In the genomic region with DNA sequence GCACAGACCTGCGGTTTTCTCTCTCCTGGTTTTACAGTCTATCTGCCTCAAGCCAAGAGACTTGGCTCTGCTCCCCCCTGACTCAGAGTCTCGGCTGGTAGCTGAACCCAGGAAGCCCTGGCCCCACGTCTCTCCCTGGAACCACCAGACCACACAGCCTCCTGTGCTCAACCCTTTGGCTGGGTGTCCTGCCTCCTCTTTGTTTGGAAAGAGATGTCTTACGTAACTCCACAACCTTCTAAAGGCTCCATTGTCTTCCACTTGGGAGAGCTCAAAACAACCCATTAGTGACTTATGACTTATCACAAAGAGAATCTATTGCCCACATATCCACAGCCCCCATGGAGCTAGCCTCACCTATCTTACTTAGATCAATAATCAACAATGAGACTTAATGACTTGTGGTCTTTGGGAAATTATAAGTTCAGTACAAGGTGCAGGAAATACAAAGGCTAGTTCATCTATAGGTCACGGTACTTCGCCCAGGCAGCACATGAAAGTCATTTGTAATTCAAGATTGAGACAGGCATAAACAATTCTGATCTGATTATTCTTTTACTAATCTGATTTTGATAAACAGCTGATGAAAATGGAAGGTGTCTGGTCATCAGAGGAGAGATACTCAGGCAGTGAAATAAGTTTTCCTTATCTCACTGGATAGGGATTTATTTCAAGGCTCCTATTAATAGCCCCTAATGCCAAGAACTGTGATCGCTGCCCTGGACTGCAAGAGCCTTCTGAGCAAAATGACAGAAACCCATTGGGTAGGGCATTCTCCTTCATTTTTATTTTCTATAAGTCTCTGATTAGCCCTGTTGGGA, we compare ENCODE assay signal across 12 cellular contexts. TPM values are rescaled to one million over a fixed set of nuclear protein-coding genes. Genes with fewer than 3 reads are reported as not detected.
DNase-seq lines count a peak whose midpoint lies in the region; ATAC-seq and TF ChIP-seq lines count a peak whose summit lies in the region.
"Had no signal": no experiment of that assay in that cellular context is flagged by ENCODE, and none has a peak within 500 bp of the region (broad histone marks: within the 10 kb centered on the region; RNA-seq: fewer than 3 reads in every experiment).

No MANE protein-coding gene starts in this region.

- H3K27ac Mint-ChIP-seq in neural crest cell (ENCODE audit: unreplicated experiment): peak overlapping the region; percentile 58
- H3K27ac Mint-ChIP-seq: T-helper 1 cell treated with Interleukin-12 subunit alpha and Interleukin-12 subunit beta and Interleukin-4 antibody, amounts not matched to agents 30 μg/mL and 1 μg/mL, for 36 hours had no signal

- H3K27me3 Mint-ChIP-seq in neural crest cell (ENCODE audit: low read depth): no peaks in the 10 kb centered on the region

- ATAC-seq in HG02981 (IDR thresholded peaks at IDR 0.05; ENCODE audit: unreplicated experiment): no peak
- no peak for ATAC-seq in HG03469 (IDR thresholded peaks at IDR 0.05; ENCODE audit: unreplicated experiment)

- no peaks in the 10 kb centered on the region for H3K9me3 Mint-ChIP-seq in neural crest cell
- H3K9me3 Mint-ChIP-seq: T-helper 1 cell treated with Interleukin-12 subunit alpha and Interleukin-12 subunit beta and Interleukin-4 antibody, amounts not matched to agents 30 μg/mL and 1 μg/mL, for 36 hours had no signal

- TF ChIP-seq CTCF in AG09309 (IDR thresholded peaks at IDR 0.05; ENCODE audit: control insufficient read depth, insufficient read depth, low read depth, low read length, missing control alignments) (no peak), NB4 (IDR thresholded peaks at IDR 0.05; ENCODE audit: low read depth, low read length) (no peak), neural crest cell (conservative IDR thresholded peaks at IDR 0.05) (no peak), GM13976 (IDR thresholded peaks at IDR 0.05; ENCODE audit: borderline replicate concordance, control extremely low read depth, extremely low read depth, insufficient read depth, missing control alignments) (no peak)

- in situ Hi-C loops in GM13976 (cut with MboI; ENCODE audit: low sequenced_read_pairs, unreplicated experiment): no loop called here

- no peaks in the 10 kb centered on the region for H3K36me3 Mint-ChIP-seq in neural crest cell (ENCODE audit: low read depth)

- peaks cover 8% of the 10 kb centered on the region for H3K4me1 Mint-ChIP-seq in neural crest cell

- DNase-seq in AG09309 (ENCODE audit: low read depth): peak; percentile 98
- peak; percentile 94 for DNase-seq in NB4 (ENCODE audit: low read depth)
- DNase-seq in dedifferentiated amniotic fluid mesenchymal stem cell (ENCODE audit: extremely low spot score): peak; percentile 61
- DNase-seq in neural crest cell (ENCODE audit: low read depth, low spot score): no peak
- DNase-seq in cerebellar nuclear complex (lab: John Stamatoyannopoulos, UW): no peak
- DNase-seq in GM13976 (ENCODE audit: low spot score): no peak
- DNase-seq: DMS53; effector memory CD4-positive, alpha-beta T cell had no signal

- no peak for TF ChIP-seq POLR2A in NB4 (IDR thresholded peaks at IDR 0.05; ENCODE audit: extremely low read depth, insufficient read length)

- H3K4me3 ChIP-seq in AG09309 (ENCODE audit: control insufficient read depth, low read depth, low read length) (no peak overlapping the region), NB4 (ENCODE audit: low read depth, low read length) (no peak overlapping the region)
- H3K4me3 ChIP-seq: smooth muscle cell had no signal

- no peak overlapping the region for H3K4me3 Mint-ChIP-seq in neural crest cell
- H3K4me3 Mint-ChIP-seq: T-helper 1 cell treated with Interleukin-12 subunit alpha and Interleukin-12 subunit beta and Interleukin-4 antibody, amounts not matched to agents 30 μg/mL and 1 μg/mL, for 36 hours had no signal

RNA-seq across cellular contexts. Expression of gene SSPN, which starts 44.3 kb away (rescaled TPM):
- total RNA-seq in neural crest cell: 4.1 and 4.7 TPM in 2 replicates

Comparison
In these comparisons a context has a peak if more than half of its experiments do, and no peak if none do; other contexts are left out.
1. DNase-seq: peak in AG09309 (single experiment), NB4 (single experiment) and dedifferentiated amniotic fluid mesenchymal stem cell (single experiment); none in neural crest cell (single experiment), cerebellar nuclear complex (0 of 2) and GM13976 (single experiment).